18 cellular contexts compared by ENCODE assay signal in the genomic region with DNA sequence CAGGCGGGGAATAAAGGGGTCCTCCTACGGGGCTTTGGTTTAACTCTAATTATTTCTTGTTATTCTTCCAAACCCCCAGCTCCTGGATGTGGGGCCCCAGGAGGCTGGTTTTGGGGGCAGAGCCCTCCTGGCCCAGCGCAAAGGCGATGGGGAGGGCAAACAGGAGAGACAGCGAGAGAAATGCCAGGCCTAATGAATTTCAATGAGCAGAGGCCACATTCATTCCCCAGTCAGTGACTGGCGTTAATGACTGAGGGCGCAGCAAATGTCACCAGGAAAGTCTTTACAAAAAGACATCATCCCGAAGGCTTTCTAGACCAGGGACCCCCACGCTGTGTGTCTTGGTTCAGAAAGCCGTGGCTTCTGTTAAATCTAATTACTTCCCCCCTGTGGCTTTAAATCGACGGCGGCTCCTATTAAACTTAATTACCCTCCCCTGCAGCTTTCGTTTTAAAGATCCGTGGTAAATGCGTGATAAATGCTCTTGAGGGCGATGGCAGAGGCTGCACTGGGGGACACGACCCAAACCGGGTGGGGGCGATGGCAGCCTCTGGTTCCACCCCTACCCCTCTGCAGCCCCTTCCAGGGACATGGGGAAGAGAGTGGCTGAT. TPM values are rescaled to one million over a fixed set of nuclear protein-coding genes. Genes with fewer than 3 reads are reported as not detected.
DNase-seq lines count a peak whose midpoint lies in the region; FAIRE-seq and TF ChIP-seq lines count a peak whose summit lies in the region.
"Had no signal": no experiment of that assay in that cellular context is flagged by ENCODE, and none has a peak within 500 bp of the region (broad histone marks: within the 10 kb centered on the region; RNA-seq: fewer than 3 reads in every experiment).

No MANE protein-coding gene starts in this region.

- H3K9me3 Mint-ChIP-seq in astrocyte (ENCODE audit: unreplicated experiment) (no peaks in the 10 kb centered on the region), neural crest cell (no peaks in the 10 kb centered on the region)
- H3K9me3 Mint-ChIP-seq: activated T-cell treated with anti-CD3 and anti-CD28 coated beads, Interleukin-2, amount 50 U/mL, for 4 hours; CD4-positive, CD25-positive, alpha-beta regulatory T cell had no signal

- in situ Hi-C loops in transverse colon (cut with MboI; ENCODE audit: low pct_ligation_motif_present in 1 of 4, low pct_unique_long_range_greater_than_20kb in 1 of 4, low sequenced_read_pairs in 3 of 4): loop anchor here in 2 of 4 donors (25.0 kb wide), 2 partner anchors 182 to 482 kb away; no protein-coding TSS in a partner anchor

- no peak for TF ChIP-seq EP300 in transverse colon (IDR thresholded peaks at IDR 0.05; ENCODE audit: low read depth)

- H3K36me3 Mint-ChIP-seq in astrocyte (ENCODE audit: low read depth, unreplicated experiment) (no peaks in the 10 kb centered on the region), neural crest cell (ENCODE audit: low read depth) (no peaks in the 10 kb centered on the region)
- H3K36me3 Mint-ChIP-seq: CD4-positive, CD25-positive, alpha-beta regulatory T cell had no signal

- no peaks in the 10 kb centered on the region for H3K79me2 ChIP-seq in Loucy (ENCODE audit: insufficient read depth, low read length)
- no peaks in the 10 kb centered on the region for H3K79me2 ChIP-seq in astrocyte (ENCODE audit: insufficient read depth, low read length)

- peak overlapping the region; percentile 28; the same call in 1 of the 2 replicates for H2AFZ ChIP-seq in Loucy (ENCODE audit: low read length)
- H2AFZ ChIP-seq in astrocyte (ENCODE audit: low read depth, low read length): no peak overlapping the region

- H3K27me3 Mint-ChIP-seq in astrocyte (ENCODE audit: low read depth, unreplicated experiment) (peaks cover 58% of the 10 kb centered on the region), neural crest cell (ENCODE audit: low read depth) (peaks cover 84% of the 10 kb centered on the region)

- 24 to 25% methylated on average over 6 to 20 of the region's 20 CpGs for WGBS in transverse colon (ENCODE audit: low coverage in 1 of 2), 2 donors

- H4K20me1 ChIP-seq in Loucy (ENCODE audit: insufficient read depth, low read length, poor library complexity, severe bottlenecking): no peaks in the 10 kb centered on the region
- H4K20me1 ChIP-seq in astrocyte (ENCODE audit: insufficient read depth, low read length): no peaks in the 10 kb centered on the region

- H3F3A ChIP-seq in Loucy (ENCODE audit: low read depth): no peaks in the 10 kb centered on the region

- TF ChIP-seq CTCF in Loucy (conservative IDR thresholded peaks at IDR 0.05; ENCODE audit: low read length): no peak
- TF ChIP-seq CTCF in astrocyte (IDR thresholded peaks at IDR 0.05; ENCODE audit: insufficient read depth, low read depth, low read length): no peak
- TF ChIP-seq CTCF in neural crest cell (conservative IDR thresholded peaks at IDR 0.05): no peak
- no peak for TF ChIP-seq CTCF in transverse colon (IDR thresholded peaks at IDR 0.05)

- H3K4me2 ChIP-seq in Loucy (ENCODE audit: low read depth, low read length, poor library complexity, severe bottlenecking) (peak overlapping the region; percentile 79), astrocyte (ENCODE audit: low read length) (peak overlapping the region; percentile 30)

- no peak overlapping the region for H3K9ac ChIP-seq in Loucy (ENCODE audit: low read depth, low read length, poor library complexity, severe bottlenecking)
- no peak overlapping the region for H3K9ac ChIP-seq in astrocyte (ENCODE audit: low read length)

- no peak for TF ChIP-seq POLR2A in transverse colon (IDR thresholded peaks at IDR 0.05)

- H3K4me1 Mint-ChIP-seq in astrocyte (ENCODE audit: low read depth, unreplicated experiment): peaks cover 6% of the 10 kb centered on the region
- peaks cover 23% of the 10 kb centered on the region for H3K4me1 Mint-ChIP-seq in neural crest cell

- H3K4me3 ChIP-seq in Loucy (ENCODE audit: low read length, poor library complexity, severe bottlenecking) (peak overlapping the region; percentile 55), astrocyte (ENCODE audit: insufficient read depth, low read depth, low read length) (no peak overlapping the region), transverse colon (peak overlapping the region in 1 of 4 donors; percentile 31)
- H3K4me3 ChIP-seq: gastrocnemius medialis had no signal

- H3K27ac ChIP-seq in astrocyte (ENCODE audit: low read depth, low read length) (no peak overlapping the region), transverse colon (no peak overlapping the region)
- H3K27ac ChIP-seq: 22Rv1, gastrocnemius medialis, testis had no signal

- DNase-seq in DMS 273 (lab: John Stamatoyannopoulos, UW; ENCODE audit: unreplicated experiment) (peak; percentile 14), DMS 273 treated with DMSO at 0.1 percent for 48 hours (lab: John Stamatoyannopoulos, UW) (no peak), astrocyte (ENCODE audit: low read depth) (no peak), neural crest cell (ENCODE audit: low read depth, low spot score) (no peak), NCI-H510A treated with DMSO at 0.1 percent for 48 hours (lab: John Stamatoyannopoulos, UW) (no peak), transverse colon (no peak), kidney glomerular epithelial cell (lab: John Stamatoyannopoulos, UW) (no peak)
- DNase-seq: activated T-cell treated with anti-CD3 and anti-CD28 coated beads, Interleukin-2, amount 50 U/mL, for 4 hours; CD4-positive, CD25-positive, alpha-beta regulatory T cell; gastrocnemius medialis; NCI-H2029 treated with DMSO at 0.1 percent for 48 hours; nucleus accumbens; SIG-M5; testis had no signal

- no peaks in the 10 kb centered on the region for H3K9me2 ChIP-seq in Loucy (replicated peaks; ENCODE audit: low read depth, low read length)

- no peak overlapping the region for H3K4me3 Mint-ChIP-seq in astrocyte (ENCODE audit: unreplicated experiment)
- H3K4me3 Mint-ChIP-seq in neural crest cell: peak overlapping the region; percentile 64

- peaks cover 4% of the 10 kb centered on the region for H3K4me1 ChIP-seq in Loucy (ENCODE audit: insufficient read depth, low read length, poor library complexity, severe bottlenecking)
- peaks cover 4% of the 10 kb centered on the region for H3K4me1 ChIP-seq in astrocyte (ENCODE audit: insufficient read depth, low read length)
- peaks cover 6 to 41% (median 28%) of the 10 kb centered on the region in 4 donors for H3K4me1 ChIP-seq in transverse colon
- H3K4me1 ChIP-seq: gastrocnemius medialis, testis had no signal

- no peak overlapping the region for H3K27ac Mint-ChIP-seq in astrocyte (ENCODE audit: unreplicated experiment)
- H3K27ac Mint-ChIP-seq in neural crest cell (ENCODE audit: unreplicated experiment): no peak overlapping the region
- H3K27ac Mint-ChIP-seq: CD4-positive, CD25-positive, alpha-beta regulatory T cell had no signal

- intact Hi-C loops in transverse colon (cut with DNase I; ENCODE audit: low total_unique reads): no loop called here

- H3K36me3 ChIP-seq in Loucy (ENCODE audit: insufficient read depth, low read length): no peaks in the 10 kb centered on the region
- H3K36me3 ChIP-seq in astrocyte (ENCODE audit: insufficient read depth, low read length): no peaks in the 10 kb centered on the region
- H3K36me3 ChIP-seq in transverse colon: no peaks in the 10 kb centered on the region
- H3K36me3 ChIP-seq: gastrocnemius medialis had no signal

- H3K27me3 ChIP-seq in Loucy (ENCODE audit: insufficient read depth, low read length, poor library complexity, severe bottlenecking): no peaks in the 10 kb centered on the region
- H3K27me3 ChIP-seq in astrocyte (ENCODE audit: insufficient read depth, low read length): peaks cover 62% of the 10 kb centered on the region
- H3K27me3 ChIP-seq in transverse colon: peaks cover 77% of the 10 kb centered on the region
- H3K27me3 ChIP-seq: testis had no signal

- H3K9me3 ChIP-seq in Loucy (ENCODE audit: insufficient read depth, low read depth, low read length) (no peaks in the 10 kb centered on the region), astrocyte (ENCODE audit: insufficient read depth, low read depth, low read length) (no peaks in the 10 kb centered on the region), transverse colon (no peaks in the 10 kb centered on the region)
- H3K9me3 ChIP-seq: gastrocnemius medialis, testis had no signal

- no peak for FAIRE-seq in astrocyte (lab: Jason Lieb, UNC)
- FAIRE-seq: endothelial cell of umbilical vein had no signal

RNA-seq across cellular contexts. Expression of a gene that starts 1.5 kb away (rescaled TPM):
- not detected in 2 replicates for total RNA-seq in astrocyte
- 0.21 and 0.34 TPM in 2 replicates for total RNA-seq in neural crest cell
- total RNA-seq in transverse colon: not detected
- total RNA-seq: activated T-cell treated with anti-CD3 and anti-CD28 coated beads, Interleukin-2, amount 50 U/mL, for 4 hours; CD4-positive, CD25-positive, alpha-beta regulatory T cell; chondrocyte; endothelial cell of umbilical vein; gastrocnemius medialis had no signal

RNA-seq across cellular contexts. Expression of a gene that starts 30.2 kb away (rescaled TPM):
- 17.6 and 20.0 TPM in 2 replicates for total RNA-seq in astrocyte
- total RNA-seq in neural crest cell: 24.7 and 26.6 TPM in 2 replicates
- total RNA-seq in transverse colon: 100 to 1,000 TPM in 1 of 4 donors, 10 to 100 TPM in 3; 28.3 to 131 (median 54.6) TPM
